In the genomic region with DNA sequence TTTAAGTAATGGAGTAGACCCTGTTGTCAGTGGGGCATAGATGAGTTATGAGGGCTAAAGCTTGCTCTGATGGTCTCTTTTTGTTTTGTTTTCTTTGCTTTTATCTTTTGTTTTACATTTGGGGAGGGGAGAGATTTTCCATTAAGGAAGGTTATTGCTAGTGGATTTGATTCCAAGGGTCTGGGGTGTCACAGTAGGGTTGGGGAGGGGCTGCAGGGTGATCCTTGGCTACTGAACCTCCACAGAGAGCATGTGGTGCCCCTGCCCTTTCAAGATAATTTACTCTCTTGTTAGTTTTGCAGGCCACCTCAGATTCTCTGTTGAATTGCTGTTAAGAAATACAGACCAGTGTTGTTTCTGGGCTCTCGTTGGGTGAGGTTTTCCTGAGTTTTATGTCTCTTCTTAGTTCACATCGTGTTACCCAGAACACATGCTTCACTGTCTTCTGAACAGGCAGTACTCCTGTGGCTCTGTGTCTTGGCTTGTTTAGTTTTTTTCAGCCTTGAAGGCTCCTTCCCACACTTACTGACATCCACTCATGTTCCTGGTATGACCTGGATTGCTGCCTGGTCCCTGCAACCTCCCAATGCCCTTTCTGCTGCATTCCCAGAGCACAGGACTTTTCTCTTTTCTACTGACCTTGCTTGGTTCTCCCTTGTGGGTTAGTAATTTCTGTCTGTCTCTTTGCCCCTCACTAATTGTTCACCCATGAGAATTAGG, we compare ENCODE assay signal across 9 cellular contexts. TPM values are rescaled to one million over a fixed set of nuclear protein-coding genes. Genes with fewer than 3 reads are reported as not detected.
DNase-seq lines count a peak whose midpoint lies in the region; TF ChIP-seq lines count a peak whose summit lies in the region.
"Had no signal": no experiment of that assay in that cellular context is flagged by ENCODE, and none has a peak within 500 bp of the region (broad histone marks: within the 10 kb centered on the region; RNA-seq: fewer than 3 reads in every experiment).

No MANE protein-coding gene starts in this region.

- no peak overlapping the region for H3K4me3 Mint-ChIP-seq in progenitor cell of endocrine pancreas (ENCODE audit: low read depth)

- H3K36me3 Mint-ChIP-seq in progenitor cell of endocrine pancreas (ENCODE audit: insufficient read depth), result peaks cover 2% of the 10 kb centered on the region

- POLR2A ChIA-PET in BJ (lab: Charles Lee), result no interaction called here

- H3K27me3 Mint-ChIP-seq in progenitor cell of endocrine pancreas, result no peaks in the 10 kb centered on the region

- no peaks in the 10 kb centered on the region for H3K27me3 ChIP-seq in BJ (ENCODE audit: control insufficient read depth, insufficient read depth, low read length)

- H3K4me1 Mint-ChIP-seq in progenitor cell of endocrine pancreas (ENCODE audit: low read depth), result peaks cover 19% of the 10 kb centered on the region

- H3K27ac Mint-ChIP-seq in progenitor cell of endocrine pancreas, result peak overlapping the region; percentile 8

- CTCF ChIA-PET in BJ (lab: Yijun Ruan, JAX), result interaction anchor here (0.9 to 1.7 kb wide), 3 partner anchors 8 to 101 kb away, joined by 3 to 7 read pairs (median 3); no protein-coding TSS in a partner anchor

- DNase-seq in BJ (ENCODE audit: low read depth) (peak; percentile 87), SK-MEL-5 (ENCODE audit: low read depth, low spot score) (peak; percentile 55), fibroblast of the aortic adventitia (ENCODE audit: low read depth) (peak; percentile 94), progenitor cell of endocrine pancreas (ENCODE audit: low spot score, unreplicated experiment) (no peak), DMS153 treated with DMSO at 0.1 percent for 48 hours (lab: John Stamatoyannopoulos, UW; ENCODE audit: unreplicated experiment) (no peak), UCSD-AML1 (lab: John Stamatoyannopoulos, UW; ENCODE audit: unreplicated experiment) (no peak), NCI-H774 (lab: John Stamatoyannopoulos, UW) (no peak), cerebellum (ENCODE audit: low spot score) (no peak)
- DNase-seq: activated CD4-positive, alpha-beta T cell treated with anti-CD3 and anti-CD28 coated beads, Interleukin-2, amount 50 U/mL, for 4 hours had no signal

- in situ Hi-C loops in SK-MEL-5 (cut with HindIII; ENCODE audit: low pct_unique_long_range_greater_than_20kb, low sequenced_read_pairs), result no loop called here

- TF ChIP-seq CTCF in BJ (IDR thresholded peaks at IDR 0.05; ENCODE audit: insufficient read depth, low read depth, low read length), result no peak
- TF ChIP-seq CTCF in fibroblast of the aortic adventitia (IDR thresholded peaks at IDR 0.05; ENCODE audit: insufficient read depth, low read length), result no peak
- TF ChIP-seq CTCF in progenitor cell of endocrine pancreas (IDR thresholded peaks at IDR 0.05; ENCODE audit: unreplicated experiment), result no peak

- H3K36me3 ChIP-seq in BJ (ENCODE audit: control insufficient read depth, insufficient read depth, low read length), result no peaks in the 10 kb centered on the region

- H3K9me3 Mint-ChIP-seq in progenitor cell of endocrine pancreas (ENCODE audit: low read depth), result no peaks in the 10 kb centered on the region

- no peak overlapping the region for H3K4me3 ChIP-seq in BJ (ENCODE audit: low read depth, low read length)
- no peak overlapping the region for H3K4me3 ChIP-seq in fibroblast of the aortic adventitia (ENCODE audit: low read depth, low read length)

RNA-seq across cellular contexts. Expression of a gene that starts 4.3 kb away (rescaled TPM):
- 27.4 and 36.9 TPM in 2 replicates for polyA plus RNA-seq in BJ (2011; rRNA removed)
- 14.4 and 16.9 TPM in 2 replicates for polyA minus RNA-seq in BJ (2011; rRNA and poly(A)+ RNA removed)
- total RNA-seq in SK-MEL-5 (2014; rRNA removed; shearing (Covaris generic)), result 18.9 and 21.2 TPM in 2 replicates
- 15.8 and 16.0 TPM in 2 replicates for polyA plus RNA-seq in SK-MEL-5 (2015; cell fraction: cytosol; rRNA removed)
- 15.7 and 18.1 TPM in 2 replicates for polyA plus RNA-seq in SK-MEL-5 (2015; cell fraction: nucleus; rRNA removed)
- total RNA-seq in fibroblast of the aortic adventitia (ENCODE audit: low replicate concordance), result 37.9 and 59.3 TPM in 2 replicates
- 26.7 and 28.0 TPM in 2 replicates for total RNA-seq in progenitor cell of endocrine pancreas
- 34.3 TPM for total RNA-seq in cerebellum

RNA-seq across cellular contexts. Expression of a gene that starts 36.9 kb away (rescaled TPM):
- 21.9 and 46.2 TPM in 2 replicates for polyA plus RNA-seq in BJ (2011; rRNA removed)
- polyA minus RNA-seq in BJ (2011; rRNA and poly(A)+ RNA removed), result 18.7 and 19.6 TPM in 2 replicates
- total RNA-seq in SK-MEL-5 (2014; rRNA removed; shearing (Covaris generic)), result 93.1 and 99.2 TPM in 2 replicates
- 75.3 and 91.7 TPM in 2 replicates for polyA plus RNA-seq in SK-MEL-5 (2015; cell fraction: cytosol; rRNA removed)
- polyA plus RNA-seq in SK-MEL-5 (2015; cell fraction: nucleus; rRNA removed), result 51.4 and 70.1 TPM in 2 replicates
- total RNA-seq in fibroblast of the aortic adventitia (ENCODE audit: low replicate concordance) (61.9 and 63.1 TPM in 2 replicates), progenitor cell of endocrine pancreas (38.2 and 45.6 TPM in 2 replicates), cerebellum (26.9 TPM)

Comparison
In these comparisons a context has a peak if more than half of its experiments do, and no peak if none do; other contexts are left out.
1. DNase-seq: peak in BJ (single experiment), SK-MEL-5 (single experiment) and fibroblast of the aortic adventitia (single experiment); none in progenitor cell of endocrine pancreas (single experiment), DMS153 treated with DMSO at 0.1 percent for 48 hours (single experiment), UCSD-AML1 (single experiment), NCI-H774 (single experiment) and cerebellum (single experiment).